ENCODE assay signal across 10 cellular contexts in genomic region chr11:61120865-61121831, GRCh38. TPM values are rescaled to one million over a fixed set of nuclear protein-coding genes. Genes with fewer than 3 reads are reported as not detected.
DNase-seq lines count a peak whose midpoint lies in the region; ATAC-seq and TF ChIP-seq lines count a peak whose summit lies in the region.
"Had no signal": no experiment of that assay in that cellular context is flagged by ENCODE, and none has a peak within 500 bp of the region (broad histone marks: within the 10 kb centered on the region; RNA-seq: fewer than 3 reads in every experiment).

No MANE protein-coding gene starts in this region.

- H3K9me3 ChIP-seq in CD8-positive, alpha-beta T cell (ENCODE audit: low read length) = no peaks in the 10 kb centered on the region
- H3K9me3 ChIP-seq in NT2/D1 (ENCODE audit: insufficient read depth, low read length) = no peaks in the 10 kb centered on the region
- H3K9me3 ChIP-seq in naive thymus-derived CD4-positive, alpha-beta T cell (ENCODE audit: control insufficient read depth in 2 of 3, low read length in 3 of 3) = no peaks in the 10 kb centered on the region
- no peaks in the 10 kb centered on the region for H3K9me3 ChIP-seq in H9 (ENCODE audit: control insufficient read depth, low read depth, low read length)

- H2BK20ac ChIP-seq in H9 (ENCODE audit: low read depth, low read length, poor library complexity, severe bottlenecking) = no peak overlapping the region

- no peak overlapping the region for H4K91ac ChIP-seq in H9 (ENCODE audit: insufficient read length, low read depth, low read length)

- peaks cover 63% of the 10 kb centered on the region for H3K4me1 Mint-ChIP-seq in CD8-positive, alpha-beta T cell (ENCODE audit: low read depth)
- peaks cover 36 to 73% (median 60%) of the 10 kb centered on the region in 7 donors for H3K4me1 Mint-ChIP-seq in naive thymus-derived CD4-positive, alpha-beta T cell
- peaks cover 2 to 17% of the 10 kb centered on the region in 2 experiments; a peak in 3 of 4 replicates for H3K4me1 Mint-ChIP-seq in H9
- no peaks in the 10 kb centered on the region for H3K4me1 Mint-ChIP-seq in WTC11

- CTCF ChIA-PET in CD8-positive, alpha-beta T cell (lab: Charles Lee) = interaction anchor here (1.1 to 4.6 kb wide), 6 partner anchors 8 to 152 kb away, joined by 3 to 29 read pairs (median 4); no protein-coding TSS in a partner anchor
- CTCF ChIA-PET in naive thymus-derived CD4-positive, alpha-beta T cell (lab: Charles Lee) = interaction anchor here (0.9 to 4.1 kb wide), 6 partner anchors 8 to 150 kb away, joined by 3 to 24 read pairs (median 4); partner anchors contain the start of gene CD6
- CTCF ChIA-PET in WTC11 (lab: Charles Lee) = interaction anchor here (0.9 to 1.4 kb wide), 2 partner anchors 8 to 151 kb away, joined by 3 to 5 read pairs; no protein-coding TSS in a partner anchor

- peak overlapping the region; percentile 25 for H3K9ac ChIP-seq in NT2/D1 (ENCODE audit: insufficient read length, low read depth)
- H3K9ac ChIP-seq in H9 (ENCODE audit: extremely low read depth, insufficient read length, low read length) = no peak overlapping the region

- H3K4ac ChIP-seq in H9 (ENCODE audit: low read depth, low read length) = no peak overlapping the region

- H4K20me1 ChIP-seq in H9 (ENCODE audit: control insufficient read depth, insufficient read depth, insufficient read length) = no peaks in the 10 kb centered on the region

- DNase-seq in CD8-positive, alpha-beta T cell = peak in 6 of 7 experiments; percentile 30 to 82 (median 62)
- DNase-seq in NT2/D1 (ENCODE audit: low read depth, low spot score) = no peak
- DNase-seq in cardiac fibroblast (ENCODE audit: low read depth in 2 of 2) = peak; percentile 16 to 43
- peak in 7 of 9 donors; percentile 81 to 92 (median 88) for DNase-seq in naive thymus-derived CD4-positive, alpha-beta T cell
- no peak for DNase-seq in H9
- no peak for DNase-seq in NOMO-1 (lab: John Stamatoyannopoulos, UW; ENCODE audit: unreplicated experiment in 2 of 2)
- no peak for DNase-seq in WTC11 (ENCODE audit: low spot score)

- H3K27ac Mint-ChIP-seq in CD8-positive, alpha-beta T cell = peak overlapping the region; percentile 96
- peak overlapping the region; percentile 77 to 100 (median 99) for H3K27ac Mint-ChIP-seq in naive thymus-derived CD4-positive, alpha-beta T cell
- H3K27ac Mint-ChIP-seq in H9 (no peak overlapping the region), WTC11 (no peak overlapping the region)
- H3K27ac Mint-ChIP-seq: memory B cell had no signal

- no peak overlapping the region for H3T11ph ChIP-seq in H9 (ENCODE audit: low read length)

- H3K4me3 Mint-ChIP-seq in CD8-positive, alpha-beta T cell = peak overlapping the region; percentile 76
- peak overlapping the region in 9 of 10 donors; percentile 73 to 85 (median 82) for H3K4me3 Mint-ChIP-seq in naive thymus-derived CD4-positive, alpha-beta T cell
- no peak overlapping the region for H3K4me3 Mint-ChIP-seq in H9
- no peak overlapping the region for H3K4me3 Mint-ChIP-seq in WTC11
- H3K4me3 Mint-ChIP-seq: memory B cell had no signal

- H2AK5ac ChIP-seq in H9 (ENCODE audit: insufficient read length, low read length) = no peak overlapping the region

- H3K4me3 ChIP-seq in CD8-positive, alpha-beta T cell (ENCODE audit: low read depth, low read length) = peak overlapping the region; percentile 8
- H3K4me3 ChIP-seq in NT2/D1 (ENCODE audit: insufficient read length, low read depth) = no peak overlapping the region
- H3K4me3 ChIP-seq in cardiac fibroblast (replicated peaks in 1 of 2; ENCODE audit: low read depth in 2 of 2, low read length in 2 of 2) = no peak overlapping the region
- peak overlapping the region; percentile 21 for H3K4me3 ChIP-seq in naive thymus-derived CD4-positive, alpha-beta T cell (ENCODE audit: low read length)
- H3K4me3 ChIP-seq: coronary artery had no signal

- H3K9me3 Mint-ChIP-seq in CD8-positive, alpha-beta T cell = no peaks in the 10 kb centered on the region
- peaks cover 0 to 12% (median 0%) of the 10 kb centered on the region in 11 donors for H3K9me3 Mint-ChIP-seq in naive thymus-derived CD4-positive, alpha-beta T cell
- no peaks in the 10 kb centered on the region; a peak in 1 of 5 replicates for H3K9me3 Mint-ChIP-seq in H9
- H3K9me3 Mint-ChIP-seq in WTC11 = no peaks in the 10 kb centered on the region
- H3K9me3 Mint-ChIP-seq: memory B cell had no signal

- no peaks in the 10 kb centered on the region for H3K79me2 ChIP-seq in H9 (ENCODE audit: insufficient read depth, low read length)

- WGBS in H9 (ENCODE audit: extremely low coverage, insufficient read length, low lambda C conversion rate) = no CpG with 5 or more reads among the region's 17 CpGs

- peaks cover 86% of the 10 kb centered on the region for H3K36me3 Mint-ChIP-seq in CD8-positive, alpha-beta T cell
- H3K36me3 Mint-ChIP-seq in naive thymus-derived CD4-positive, alpha-beta T cell = peaks cover 15 to 67% (median 51%) of the 10 kb centered on the region in 5 donors
- H3K36me3 Mint-ChIP-seq in H9 (ENCODE audit: insufficient read depth in 1 of 3, low read depth in 3 of 3) (no peaks in the 10 kb centered on the region), WTC11 (no peaks in the 10 kb centered on the region)

- peak; percentile 86 for ATAC-seq in CD8-positive, alpha-beta T cell
- peak; percentile 93 for ATAC-seq in naive thymus-derived CD4-positive, alpha-beta T cell
- ATAC-seq in HG03520 (IDR thresholded peaks at IDR 0.05; ENCODE audit: unreplicated experiment) = no peak
- ATAC-seq in WTC11 = no peak

- no peak overlapping the region for H4K8ac ChIP-seq in H9 (replicated peaks; ENCODE audit: insufficient read length, low read depth, low read length)

- peaks cover 35% of the 10 kb centered on the region for H3K4me1 ChIP-seq in CD8-positive, alpha-beta T cell (ENCODE audit: insufficient read depth, low read length)
- H3K4me1 ChIP-seq in NT2/D1 (ENCODE audit: insufficient read depth, insufficient read length) = peaks cover 14% of the 10 kb centered on the region
- H3K4me1 ChIP-seq in naive thymus-derived CD4-positive, alpha-beta T cell (ENCODE audit: control insufficient read depth in 2 of 2, insufficient read depth in 2 of 2, low read length in 2 of 2) = peaks cover 15 to 44% of the 10 kb centered on the region in 2 donors
- no peaks in the 10 kb centered on the region for H3K4me1 ChIP-seq in H9 (ENCODE audit: insufficient read depth, low read length)

- H3K79me1 ChIP-seq in H9 (ENCODE audit: insufficient read depth, low read depth, low read length, poor library complexity, severe bottlenecking) = no peaks in the 10 kb centered on the region

- POLR2A ChIA-PET in CD8-positive, alpha-beta T cell (lab: Charles Lee) = interaction anchor here (1.0 to 3.4 kb wide), 12 partner anchors 8 to 207 kb away, joined by 3 to 13 read pairs (median 5); partner anchors contain the start of genes CD6 and TMEM109
- POLR2A ChIA-PET in naive thymus-derived CD4-positive, alpha-beta T cell (lab: Charles Lee) = interaction anchor here (0.6 to 12.0 kb wide), 17 partner anchors 6 to 271 kb away, joined by 3 to 82 read pairs (median 5); partner anchors contain the start of genes CD5 and TMEM216
- POLR2A ChIA-PET in WTC11 (lab: Charles Lee) = no interaction called here

- no peak for TF ChIP-seq CTCF in CD8-positive, alpha-beta T cell (IDR thresholded peaks at IDR 0.05)
- no peak for TF ChIP-seq CTCF in cardiac fibroblast (IDR thresholded peaks at IDR 0.05; ENCODE audit: low read depth, low read length)
- no peak for TF ChIP-seq CTCF in H9 (conservative IDR thresholded peaks at IDR 0.05)
- no peak for TF ChIP-seq CTCF in WTC11 (IDR thresholded peaks at IDR 0.05)

- no peak overlapping the region for H2BK15ac ChIP-seq in H9 (ENCODE audit: low read depth, low read length)

- H4K5ac ChIP-seq in H9 (ENCODE audit: insufficient read length, low read depth, low read length) = no peak overlapping the region

- H2AFZ ChIP-seq in H9 (ENCODE audit: low read length) = no peak overlapping the region

- intact Hi-C loops in CD8-positive, alpha-beta T cell (cut with DNase I, micrococcal nuclease) = loop anchor here (1.0 to 5.0 kb wide), 5 partner anchors 9 to 214 kb away; partner anchors contain the start of genes CD5 (in 1 of the 2), CD6 (in 1 of the 2), PRPF19 (in 1 of the 2) and TMEM109 (in 1 of the 2)
- intact Hi-C loops in naive thymus-derived CD4-positive, alpha-beta T cell (cut with micrococcal nuclease) = loop anchor here in 1 of 2 donors (1.0 to 2.0 kb wide), 6 partner anchors 8 to 150 kb away; partner anchors contain the start of genes CD5 and CD6

- H2BK5ac ChIP-seq in H9 (ENCODE audit: insufficient read length, low read length) = no peak overlapping the region

- no peak overlapping the region for H3K56ac ChIP-seq in H9 (ENCODE audit: insufficient read length, low read depth, low read length)

- H3K27ac ChIP-seq in CD8-positive, alpha-beta T cell (ENCODE audit: low read depth, low read length) = peak overlapping the region; percentile 76
- H3K27ac ChIP-seq in naive thymus-derived CD4-positive, alpha-beta T cell (ENCODE audit: low read depth, low read length) = peak overlapping the region; percentile 79
- H3K27ac ChIP-seq in H9 (ENCODE audit: insufficient read length, low read depth, low read length) = no peak overlapping the region
- H3K27ac ChIP-seq: coronary artery had no signal

- no peak overlapping the region for H3K18ac ChIP-seq in H9 (ENCODE audit: insufficient read length, low read depth, low read length)

- no peak overlapping the region for H2BK12ac ChIP-seq in H9 (ENCODE audit: insufficient read length, low read depth, low read length)

- H3K14ac ChIP-seq in H9 (ENCODE audit: insufficient read depth, low read length) = no peak overlapping the region; the same call in 1 of the 2 replicates

- H3K27me3 Mint-ChIP-seq in CD8-positive, alpha-beta T cell (ENCODE audit: low read depth) = no peaks in the 10 kb centered on the region
- no peaks in the 10 kb centered on the region for H3K27me3 Mint-ChIP-seq in naive thymus-derived CD4-positive, alpha-beta T cell
- H3K27me3 Mint-ChIP-seq in H9 (ENCODE audit: low read depth) (peaks cover 1% of the 10 kb centered on the region; the same call in 1 of the 2 replicates), WTC11 (ENCODE audit: low read depth) (no peaks in the 10 kb centered on the region)

- peaks cover 66% of the 10 kb centered on the region for H3K36me3 ChIP-seq in CD8-positive, alpha-beta T cell (ENCODE audit: insufficient read depth, low read length)
- no peaks in the 10 kb centered on the region for H3K36me3 ChIP-seq in NT2/D1 (ENCODE audit: insufficient read depth, insufficient read length, low read length)
- peaks cover 39 to 84% (median 40%) of the 10 kb centered on the region in 3 experiments for H3K36me3 ChIP-seq in naive thymus-derived CD4-positive, alpha-beta T cell (ENCODE audit: control insufficient read depth in 2 of 3, insufficient read depth in 3 of 3, low read length in 3 of 3)

- H3K23ac ChIP-seq in H9 (ENCODE audit: insufficient read length, low read depth, low read length) = no peak overlapping the region

- H3K23me2 ChIP-seq in H9 (ENCODE audit: insufficient read length, low read depth, low read length, poor library complexity, severe bottlenecking) = no peaks in the 10 kb centered on the region

- no peaks in the 10 kb centered on the region for H3K27me3 ChIP-seq in CD8-positive, alpha-beta T cell (ENCODE audit: insufficient read depth, low read length)
- no peaks in the 10 kb centered on the region for H3K27me3 ChIP-seq in NT2/D1 (ENCODE audit: insufficient read depth, insufficient read length)
- H3K27me3 ChIP-seq in naive thymus-derived CD4-positive, alpha-beta T cell (ENCODE audit: control insufficient read depth in 2 of 2, insufficient read depth in 2 of 2, low read length in 2 of 2) = no peaks in the 10 kb centered on the region
- no peaks in the 10 kb centered on the region for H3K27me3 ChIP-seq in H9 (ENCODE audit: insufficient read depth, low read length)

- no peak overlapping the region for H3K4me2 ChIP-seq in H9 (ENCODE audit: insufficient read depth, insufficient read length, low read length)

- no peak overlapping the region for H2BK120ac ChIP-seq in H9 (ENCODE audit: low read depth, low read length, poor library complexity, severe bottlenecking)

RNA-seq across cellular contexts. Expression of gene CD5, which starts 18.9 kb away (rescaled TPM):
- total RNA-seq in CD8-positive, alpha-beta T cell = 100 to 1,000 TPM; 318 to 324 TPM
- total RNA-seq in naive thymus-derived CD4-positive, alpha-beta T cell = 100 to 1,000 TPM; 180 to 399 (median 224) TPM
- 100 to 1,000 TPM; 217 to 371 TPM for polyA plus RNA-seq in naive thymus-derived CD4-positive, alpha-beta T cell
- total RNA-seq in H9 (2021) (not detected in 2 replicates), WTC11 (2021) (0.30 to 0.37 TPM (median 0.32 TPM) in 3 replicates)

RNA-seq across cellular contexts. Expression of gene VPS37C, which starts 40.1 kb away (rescaled TPM):
- 1 to 10 TPM; 2.1 to 2.2 TPM for total RNA-seq in CD8-positive, alpha-beta T cell
- 10 to 100 TPM in 1 of 5 experiments, 1 to 10 TPM in 4; 4.1 to 12.0 (median 7.9) TPM for total RNA-seq in naive thymus-derived CD4-positive, alpha-beta T cell
- under 1 TPM; 0.31 to 0.82 TPM for polyA plus RNA-seq in naive thymus-derived CD4-positive, alpha-beta T cell
- total RNA-seq in H9 (2021) (17.3 and 19.0 TPM in 2 replicates), WTC11 (2021) (22.2 to 23.9 TPM (median 23.4 TPM) in 3 replicates)

Comparison
In these comparisons a context has a peak if more than half of its experiments do, and no peak if none do; other contexts are left out.
1. ATAC-seq: peak in CD8-positive, alpha-beta T cell (single experiment) and naive thymus-derived CD4-positive, alpha-beta T cell (single experiment); none in HG03520 (single experiment) and WTC11 (single experiment).
2. DNase-seq: peak in CD8-positive, alpha-beta T cell (6 of 7), cardiac fibroblast (2 of 2) and naive thymus-derived CD4-positive, alpha-beta T cell (7 of 9); none in NT2/D1 (single experiment), H9 (single experiment), NOMO-1 (0 of 2) and WTC11 (single experiment).
3. H3K4me3 ChIP-seq: peak in CD8-positive, alpha-beta T cell (single experiment) and naive thymus-derived CD4-positive, alpha-beta T cell (single experiment); none in NT2/D1 (single experiment) and cardiac fibroblast (0 of 2).
4. H3K27ac Mint-ChIP-seq: peak in CD8-positive, alpha-beta T cell (single experiment) and naive thymus-derived CD4-positive, alpha-beta T cell (9 of 9); none in H9 (0 of 3) and WTC11 (single experiment).
5. H3K4me3 Mint-ChIP-seq: peak in CD8-positive, alpha-beta T cell (single experiment) and naive thymus-derived CD4-positive, alpha-beta T cell (9 of 10); none in H9 (0 of 2) and WTC11 (single experiment).
6. RNA of gene CD5, which starts 18.9 kb away (total RNA-seq): 318 to 324 TPM in CD8-positive, alpha-beta T cell and 180 to 399 TPM in naive thymus-derived CD4-positive, alpha-beta T cell; 0.30 to 0.37 TPM in WTC11 and not detected in H9; every median in the first group is over 100 times any median in the second.